11 cellular contexts compared by ENCODE assay signal in genomic region chr3:138781012-138781470, GRCh38. TPM values are rescaled to one million over a fixed set of nuclear protein-coding genes. Genes with fewer than 3 reads are reported as not detected.
A peak's percentile ranks its signal among the peaks of the same experiment; 100 is the strongest.
DNase-seq lines count a peak whose midpoint lies in the region; ATAC-seq and TF ChIP-seq lines count a peak whose summit lies in the region.
"Had no signal": no experiment of that assay in that cellular context is flagged by ENCODE, and none has a peak within 500 bp of the region (broad histone marks: within the 10 kb centered on the region; RNA-seq: fewer than 3 reads in every experiment).

No MANE protein-coding gene starts in this region.

- peaks cover 0 to 8% (median 2%) of the 10 kb centered on the region in 3 donors for H3K36me3 Mint-ChIP-seq in CD8-positive, alpha-beta memory T cell

- POLR2A ChIA-PET in CD8-positive, alpha-beta memory T cell (lab: Charles Lee): interaction anchor here (0.6 to 1.4 kb wide), 4 partner anchors 54 to 571 kb away, joined by 3 to 7 read pairs (median 4); partner anchors contain the start of genes CEP70 and PIK3CB

- H3K4me1 ChIP-seq in CD8-positive, alpha-beta memory T cell (ENCODE audit: insufficient read depth, low read length): peaks cover 23% of the 10 kb centered on the region

- no peaks in the 10 kb centered on the region for H3K9me3 ChIP-seq in CD8-positive, alpha-beta memory T cell (ENCODE audit: low read length)

- CTCF ChIA-PET in CD8-positive, alpha-beta memory T cell (lab: Charles Lee): interaction anchor here (1.2 to 3.6 kb wide), 6 partner anchors 12 to 187 kb away, joined by 3 to 18 read pairs (median 6); partner anchors contain the start of gene CEP70

- peak overlapping the region; percentile 49 for H3K27ac ChIP-seq in CD8-positive, alpha-beta memory T cell (ENCODE audit: low read depth, low read length)
- H3K27ac ChIP-seq: BLaER1 treated with 17β-estradiol and CSF1 and Interleukin-3, amounts not matched to agents 10 nM and 100 nM; coronary artery had no signal

- ATAC-seq in HG02938 (IDR thresholded peaks at IDR 0.05; ENCODE audit: unreplicated experiment): peak; percentile 56

- H3K9me3 Mint-ChIP-seq in CD8-positive, alpha-beta memory T cell: no peaks in the 10 kb centered on the region

- no peaks in the 10 kb centered on the region for H3K27me3 ChIP-seq in CD8-positive, alpha-beta memory T cell (ENCODE audit: insufficient read depth, low read length, poor library complexity, severe bottlenecking)
- H3K27me3 ChIP-seq: BLaER1 treated with 17β-estradiol and CSF1 and Interleukin-3, amounts not matched to agents 10 nM and 100 nM had no signal

- DNase-seq in CD8-positive, alpha-beta memory T cell: peak; percentile 45 to 85 (median 61)
- DNase-seq in activated CD4-positive, alpha-beta T cell treated with anti-CD3 and anti-CD28 coated beads, Interleukin-2, amount 50 U/mL, for 1 hour: peak; percentile 41
- DNase-seq in fibroblast of villous mesenchyme (ENCODE audit: low read depth) (peak; percentile 14), foreskin fibroblast (no peak), HCEC 1CT (no peak), NCI-H774 (lab: John Stamatoyannopoulos, UW) (no peak), MV-4-11 (lab: John Stamatoyannopoulos, UW) (no peak)
- DNase-seq: Karpas-422 had no signal

- peak overlapping the region; percentile 73 to 99 (median 93) for H3K27ac Mint-ChIP-seq in CD8-positive, alpha-beta memory T cell

- peak overlapping the region; percentile 38 to 76 (median 58) for H3K4me3 Mint-ChIP-seq in CD8-positive, alpha-beta memory T cell

- peaks cover 21 to 53% (median 44%) of the 10 kb centered on the region in 3 donors for H3K4me1 Mint-ChIP-seq in CD8-positive, alpha-beta memory T cell

- no peaks in the 10 kb centered on the region for H3K36me3 ChIP-seq in CD8-positive, alpha-beta memory T cell (ENCODE audit: insufficient read depth, low read length)

- no peak overlapping the region for H3K4me3 ChIP-seq in CD8-positive, alpha-beta memory T cell (ENCODE audit: low read length)
- no peak overlapping the region for H3K4me3 ChIP-seq in fibroblast of villous mesenchyme (ENCODE audit: low read depth, low read length)
- H3K4me3 ChIP-seq in foreskin fibroblast (ENCODE audit: low read depth in 1 of 2, low read length in 2 of 2): no peak overlapping the region
- H3K4me3 ChIP-seq: BLaER1 treated with 17β-estradiol and CSF1 and Interleukin-3, amounts not matched to agents 10 nM and 100 nM; coronary artery had no signal

- TF ChIP-seq CTCF in fibroblast of villous mesenchyme (IDR thresholded peaks at IDR 0.05; ENCODE audit: insufficient read depth, low read depth, low read length) (no peak), foreskin fibroblast (IDR thresholded peaks at IDR 0.05; ENCODE audit: low read depth, low read length) (no peak)

- H3K27me3 Mint-ChIP-seq in CD8-positive, alpha-beta memory T cell: no peaks in the 10 kb centered on the region

RNA-seq across cellular contexts. Expression of gene PIK3CB, which starts 53.7 kb away (rescaled TPM):
- total RNA-seq in CD8-positive, alpha-beta memory T cell: 10 to 100 TPM; 17.3 to 17.6 TPM
- 17.1 TPM for polyA plus RNA-seq in CD8-positive, alpha-beta memory T cell
- 8.4 and 9.9 TPM in 2 replicates for total RNA-seq in fibroblast of villous mesenchyme

Comparison
In these comparisons a context has a peak if more than half of its experiments do, and no peak if none do; other contexts are left out.
1. DNase-seq: peak in CD8-positive, alpha-beta memory T cell (5 of 5), activated CD4-positive, alpha-beta T cell treated with anti-CD3 and anti-CD28 coated beads, Interleukin-2, amount 50 U/mL, for 1 hour (single experiment) and fibroblast of villous mesenchyme (single experiment); none in foreskin fibroblast (0 of 2), HCEC 1CT (single experiment), NCI-H774 (single experiment) and MV-4-11 (single experiment).